Comparison of ENCODE assay signal across 29 cellular contexts in the genomic region with DNA sequence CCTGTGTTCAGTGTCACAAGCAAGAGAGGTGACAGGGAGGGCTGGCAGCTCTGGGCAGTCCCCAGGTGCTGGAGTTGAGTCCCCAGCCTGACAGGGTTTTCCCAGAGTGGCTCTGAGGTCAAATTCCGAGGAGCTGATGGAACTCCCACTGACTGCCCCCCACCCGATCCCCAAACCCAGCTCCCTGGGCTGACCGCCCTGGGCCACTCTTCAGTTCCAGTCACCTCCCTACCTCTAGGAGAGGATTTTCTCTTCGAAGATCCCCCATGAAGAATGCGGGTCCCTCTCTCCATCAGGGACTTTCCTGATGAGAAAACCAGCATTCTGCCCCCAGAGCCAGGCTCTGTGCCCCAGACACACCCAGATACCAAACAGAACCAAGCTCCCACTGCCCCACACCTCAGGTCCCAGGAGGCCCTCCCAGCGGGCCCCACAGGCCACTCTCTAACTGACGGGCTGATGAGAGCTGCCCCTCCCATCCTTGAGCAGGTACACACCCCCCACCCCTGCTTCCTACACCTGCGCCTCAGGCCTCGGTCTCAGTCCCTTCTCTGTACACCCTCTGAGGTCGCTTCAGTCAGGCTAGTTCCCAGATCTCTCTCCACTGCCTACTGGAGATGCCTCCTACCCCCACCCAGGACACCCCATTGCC. TPM values are rescaled to one million over a fixed set of nuclear protein-coding genes. Genes with fewer than 3 reads are reported as not detected.
DNase-seq lines count a peak whose midpoint lies in the region; ATAC-seq and TF ChIP-seq lines count a peak whose summit lies in the region.
"Had no signal": no experiment of that assay in that cellular context is flagged by ENCODE, and none has a peak within 500 bp of the region (broad histone marks: within the 10 kb centered on the region; RNA-seq: fewer than 3 reads in every experiment).

No MANE protein-coding gene starts in this region.

- H3K9me3 ChIP-seq in RWPE2 (ENCODE audit: severe bottlenecking) = no peaks in the 10 kb centered on the region
- H3K9me3 ChIP-seq in lower lobe of right lung = no peaks in the 10 kb centered on the region
- H3K9me3 ChIP-seq in testis = no peaks in the 10 kb centered on the region
- H3K9me3 ChIP-seq: left lung, SK-N-SH, thoracic aorta had no signal

- intact Hi-C loops in natural killer cell (cut with micrococcal nuclease) = no loop called here
- intact Hi-C loops in lower lobe of right lung (cut with DNase I) = no loop called here
- intact Hi-C loops in testis (cut with DNase I; ENCODE audit: low total_unique reads) = no loop called here

- peaks cover 16 to 27% of the 10 kb centered on the region in 2 donors for H3K4me1 Mint-ChIP-seq in natural killer cell treated with Interleukin-12 subunit alpha and Interleukin-12 subunit beta and Interleukin-15 and Interleukin-18, amount 100 ng/mL, for 72 hours (ENCODE audit: low read depth in 2 of 2)
- H3K4me1 Mint-ChIP-seq in natural killer cell = peaks cover 9 to 17% of the 10 kb centered on the region in 2 donors

- H3K27ac ChIP-seq in RWPE2 (ENCODE audit: poor library complexity, severe bottlenecking) (peak overlapping the region; percentile 92), lower lobe of right lung (no peak overlapping the region), testis (no peak overlapping the region)
- H3K27ac ChIP-seq: coronary artery, GM23248, left lung, thoracic aorta had no signal

- no peak overlapping the region for H3K4me3 Mint-ChIP-seq in natural killer cell treated with Interleukin-12 subunit alpha and Interleukin-12 subunit beta and Interleukin-15 and Interleukin-18, amount 100 ng/mL, for 72 hours
- H3K4me3 Mint-ChIP-seq in natural killer cell = no peak overlapping the region
- H3K4me3 Mint-ChIP-seq: activated CD4-positive, alpha-beta memory T cell treated with anti-CD3 and anti-CD28 coated beads, Interleukin-2, amount 10 ng/mL, durations not matched to agents 7 days and 5 days; activated naive CD8-positive, alpha-beta T cell; brain; WTC11 had no signal

- H3K36me3 ChIP-seq in RWPE2 (ENCODE audit: low read depth) = no peaks in the 10 kb centered on the region
- no peaks in the 10 kb centered on the region for H3K36me3 ChIP-seq in lower lobe of right lung
- no peaks in the 10 kb centered on the region for H3K36me3 ChIP-seq in testis (ENCODE audit: low read depth, missing control alignments)
- H3K36me3 ChIP-seq: left lung, thoracic aorta had no signal

- H3K4me3 ChIP-seq in RWPE2 (ENCODE audit: severe bottlenecking) (no peak overlapping the region), lower lobe of right lung (no peak overlapping the region), testis (no peak overlapping the region)
- H3K4me3 ChIP-seq: coronary artery, GM23248, left lung, thoracic aorta had no signal

- H3K27me3 ChIP-seq in RWPE2 (ENCODE audit: insufficient read depth, poor library complexity, severe bottlenecking) (no peaks in the 10 kb centered on the region), lower lobe of right lung (ENCODE audit: low read depth) (peaks cover 55% of the 10 kb centered on the region), testis (no peaks in the 10 kb centered on the region)

- no peaks in the 10 kb centered on the region for H3K9me3 Mint-ChIP-seq in natural killer cell treated with Interleukin-12 subunit alpha and Interleukin-12 subunit beta and Interleukin-15 and Interleukin-18, amount 100 ng/mL, for 72 hours
- H3K9me3 Mint-ChIP-seq in natural killer cell = no peaks in the 10 kb centered on the region
- H3K9me3 Mint-ChIP-seq: activated CD4-positive, alpha-beta memory T cell treated with anti-CD3 and anti-CD28 coated beads, Interleukin-2, amount 10 ng/mL, durations not matched to agents 7 days and 5 days; WTC11 had no signal

- peak in 1 of 2 donors; percentile 33 for ATAC-seq in natural killer cell treated with Interleukin-12 subunit alpha and Interleukin-12 subunit beta and Interleukin-15 and Interleukin-18, amount 100 ng/mL, for 72 hours
- ATAC-seq in natural killer cell (no peak), RWPE2 (ENCODE audit: low read depth) (no peak), lower lobe of right lung (peak in 1 of 2 donors; percentile 25), HG02642 (IDR thresholded peaks at IDR 0.05; ENCODE audit: poor library complexity, unreplicated experiment) (no peak), HG02840 (IDR thresholded peaks at IDR 0.05; ENCODE audit: low FRiP score, unreplicated experiment) (no peak)
- ATAC-seq: left lung, WTC11 had no signal

- H3K27ac Mint-ChIP-seq in natural killer cell treated with Interleukin-12 subunit alpha and Interleukin-12 subunit beta and Interleukin-15 and Interleukin-18, amount 100 ng/mL, for 72 hours = peak overlapping the region; percentile 60 to 83
- H3K27ac Mint-ChIP-seq in natural killer cell = no peak overlapping the region
- H3K27ac Mint-ChIP-seq: activated CD4-positive, alpha-beta memory T cell treated with anti-CD3 and anti-CD28 coated beads, Interleukin-2, amount 10 ng/mL, durations not matched to agents 7 days and 5 days; brain; WTC11 had no signal

- H3K4me1 ChIP-seq in RWPE2 (ENCODE audit: insufficient read depth, poor library complexity, severe bottlenecking) (peaks cover 22% of the 10 kb centered on the region), lower lobe of right lung (peaks cover 9% of the 10 kb centered on the region), testis (no peaks in the 10 kb centered on the region)

- no peak for TF ChIP-seq POLR2A in testis (IDR thresholded peaks at IDR 0.05)

- TF ChIP-seq CTCF in natural killer cell (IDR thresholded peaks at IDR 0.05) (no peak), RWPE2 (IDR thresholded peaks at IDR 0.05; ENCODE audit: poor library complexity, severe bottlenecking) (no peak), lower lobe of right lung (IDR thresholded peaks at IDR 0.05) (no peak), testis (IDR thresholded peaks at IDR 0.05) (no peak)

- H3K27me3 Mint-ChIP-seq in natural killer cell treated with Interleukin-12 subunit alpha and Interleukin-12 subunit beta and Interleukin-15 and Interleukin-18, amount 100 ng/mL, for 72 hours = peaks cover 0 to 6% of the 10 kb centered on the region in 2 donors
- peaks cover 0 to 12% of the 10 kb centered on the region in 2 donors for H3K27me3 Mint-ChIP-seq in natural killer cell (ENCODE audit: low read depth in 2 of 2)
- H3K27me3 Mint-ChIP-seq: activated naive CD8-positive, alpha-beta T cell had no signal

- DNase-seq in natural killer cell treated with Interleukin-12 subunit alpha and Interleukin-12 subunit beta and Interleukin-15 and Interleukin-18, amount 100 ng/mL, for 72 hours (ENCODE audit: low spot score) = no peak
- DNase-seq in natural killer cell (no peak), RWPE2 (ENCODE audit: low spot score) (peak; percentile 34), lower lobe of right lung (peak; percentile 14), testis (no peak)
- DNase-seq: activated CD4-positive, alpha-beta memory T cell treated with anti-CD3 and anti-CD28 coated beads, Interleukin-2, amount 10 ng/mL, durations not matched to agents 7 days and 5 days; activated T-cell treated with anti-CD3 and anti-CD28 coated beads, Interleukin-2, amount 50 U/mL, for 1 hour; CD4-positive, CD25-positive, alpha-beta regulatory T cell; DMS53; GF-D8; GM23248; head of caudate nucleus; KBM-7; NCI-H1048; NCI-H2081; NCI-H446; NK-92 treated with Interleukin-12 subunit alpha and Interleukin-12 subunit beta, amount 100 ng/mL, for 24 hours; nucleus accumbens; retina; SK-N-SH; T-helper 9 cell had no signal

- WGBS in testis, 2 donors = 82 to 83% methylated on average over 10 of the region's 10 CpGs

- no peaks in the 10 kb centered on the region for H3K36me3 Mint-ChIP-seq in natural killer cell treated with Interleukin-12 subunit alpha and Interleukin-12 subunit beta and Interleukin-15 and Interleukin-18, amount 100 ng/mL, for 72 hours
- H3K36me3 Mint-ChIP-seq in natural killer cell = no peaks in the 10 kb centered on the region
- H3K36me3 Mint-ChIP-seq: activated naive CD8-positive, alpha-beta T cell; brain; CD4-positive, CD25-positive, alpha-beta regulatory T cell; WTC11 had no signal

RNA-seq across cellular contexts. Expression of a gene that starts 12.1 kb away (rescaled TPM):
- 1,000 to 10,000 TPM in 1 of 2 donors, 100 to 1,000 TPM in 1; 666 to 1,078 TPM for total RNA-seq in natural killer cell treated with Interleukin-12 subunit alpha and Interleukin-12 subunit beta and Interleukin-15 and Interleukin-18, amount 100 ng/mL, for 72 hours
- 100 to 1,000 TPM; 647 to 744 (median 741) TPM for total RNA-seq in natural killer cell
- 111 TPM for total RNA-seq in lower lobe of right lung
- 10 to 100 TPM in 1 of 2 donors, 1 to 10 TPM in 1; 1.2 to 10.7 TPM for total RNA-seq in testis
- 15.5 TPM for polyA plus RNA-seq in testis (ENCODE audit: insufficient read depth, low read depth, low replicate concordance)

RNA-seq across cellular contexts. Expression of a gene that starts 26.1 kb away (rescaled TPM):
- 10 to 100 TPM; 36.0 to 41.1 TPM for total RNA-seq in natural killer cell treated with Interleukin-12 subunit alpha and Interleukin-12 subunit beta and Interleukin-15 and Interleukin-18, amount 100 ng/mL, for 72 hours
- total RNA-seq in natural killer cell = 100 to 1,000 TPM; 219 to 260 (median 249) TPM
- total RNA-seq in lower lobe of right lung = 45.4 TPM
- total RNA-seq in testis = 1 to 10 TPM; 2.7 to 7.2 TPM
- polyA plus RNA-seq in testis (ENCODE audit: insufficient read depth, low read depth, low replicate concordance) = 6.8 TPM
- total RNA-seq: GM23248 had no signal
- polyA plus RNA-seq: GM23248 had no signal

RNA-seq across cellular contexts. Expression of a gene that starts 43.9 kb away (rescaled TPM):
- total RNA-seq in natural killer cell treated with Interleukin-12 subunit alpha and Interleukin-12 subunit beta and Interleukin-15 and Interleukin-18, amount 100 ng/mL, for 72 hours = under 1 TPM; 0.11 to 0.29 TPM
- total RNA-seq in natural killer cell (under 1 TPM; 0.20 to 0.64 (median 0.23) TPM), lower lobe of right lung (not detected), testis (10 to 100 TPM; 40.1 to 54.4 TPM)
- 26.8 TPM for polyA plus RNA-seq in testis (ENCODE audit: insufficient read depth, low read depth, low replicate concordance)
- total RNA-seq: GM23248, thoracic aorta had no signal
- polyA plus RNA-seq: GM23248, SK-N-SH had no signal

Comparison
In these comparisons a context has a peak if more than half of its experiments do, and no peak if none do; other contexts are left out.
1. H3K27ac Mint-ChIP-seq: peak in natural killer cell treated with Interleukin-12 subunit alpha and Interleukin-12 subunit beta and Interleukin-15 and Interleukin-18, amount 100 ng/mL, for 72 hours (2 of 2); none in natural killer cell (0 of 2).
2. DNase-seq: peak in RWPE2 (single experiment) and lower lobe of right lung (single experiment); none in natural killer cell treated with Interleukin-12 subunit alpha and Interleukin-12 subunit beta and Interleukin-15 and Interleukin-18, amount 100 ng/mL, for 72 hours (single experiment), natural killer cell (single experiment) and testis (single experiment).
3. RNA of a gene that starts 43.9 kb away (total RNA-seq): 40.1 to 54.4 TPM in testis; 0.11 to 0.29 TPM in natural killer cell treated with Interleukin-12 subunit alpha and Interleukin-12 subunit beta and Interleukin-15 and Interleukin-18, amount 100 ng/mL, for 72 hours, 0.20 to 0.64 TPM in natural killer cell and not detected in lower lobe of right lung (single experiment); every median in the first group is over 10 times any median in the second.